ENCODE assay signal across 25 cellular contexts in genomic region chr14:92942136-92942535, GRCh38. TPM values are rescaled to one million over a fixed set of nuclear protein-coding genes. Genes with fewer than 3 reads are reported as not detected.
A peak's percentile ranks its signal among the peaks of the same experiment; 100 is the strongest.
DNase-seq lines count a peak whose midpoint lies in the region; ATAC-seq and TF ChIP-seq lines count a peak whose summit lies in the region.
"Had no signal": no experiment of that assay in that cellular context is flagged by ENCODE, and none has a peak within 500 bp of the region (broad histone marks: within the 10 kb centered on the region; RNA-seq: fewer than 3 reads in every experiment).

No MANE protein-coding gene starts in this region.

- no peak for TF ChIP-seq CTCF in heart right ventricle (IDR thresholded peaks at IDR 0.05)
- TF ChIP-seq CTCF in body of pancreas (IDR thresholded peaks at IDR 0.05) = no peak

- H3K36me3 Mint-ChIP-seq in immature natural killer cell = peaks cover 1 to 14% (median 10%) of the 10 kb centered on the region in 3 donors

- H3K4ac ChIP-seq in neuronal stem cell (ENCODE audit: low read length) = no peak overlapping the region

- H3K27ac ChIP-seq in heart right ventricle = no peak overlapping the region
- peak overlapping the region; percentile 65 for H3K27ac ChIP-seq in angular gyrus (ENCODE audit: low read depth, low read length)
- H3K27ac ChIP-seq in neuronal stem cell (replicated peaks; ENCODE audit: low read length) = no peak overlapping the region
- H3K27ac ChIP-seq in body of pancreas = no peak overlapping the region
- H3K27ac ChIP-seq: BLaER1 had no signal

- H3K4me3 ChIP-seq in heart right ventricle (no peak overlapping the region), neuronal stem cell (ENCODE audit: low read length in 2 of 2) (no peak overlapping the region), body of pancreas (no peak overlapping the region)
- H3K4me3 ChIP-seq: BLaER1 had no signal

- H3K27me3 ChIP-seq in heart right ventricle (no peaks in the 10 kb centered on the region), neuronal stem cell (ENCODE audit: control insufficient read depth in 3 of 3, insufficient read depth in 3 of 3, low read depth in 1 of 3, low read length in 3 of 3) (no peaks in the 10 kb centered on the region), body of pancreas (no peaks in the 10 kb centered on the region)
- H3K27me3 ChIP-seq: BE2C, BLaER1 had no signal

- H3K27me3 Mint-ChIP-seq in immature natural killer cell (ENCODE audit: low read depth in 3 of 3) = peaks cover 0 to 9% (median 1%) of the 10 kb centered on the region in 3 donors
- H3K27me3 Mint-ChIP-seq: CD4-positive, alpha-beta memory T cell; CD4-positive, CD25-positive, alpha-beta regulatory T cell; CD8-positive, alpha-beta memory T cell had no signal

- H4K8ac ChIP-seq in neuronal stem cell (ENCODE audit: low read depth, low read length) = peak overlapping the region; percentile 17

- intact Hi-C loops in Right ventricle myocardium superior (cut with DNase I) = no loop called here
- intact Hi-C loops in heart right ventricle (cut with DNase I) = no loop called here
- intact Hi-C loops in body of pancreas (cut with DNase I) = no loop called here

- H3K9me3 Mint-ChIP-seq in immature natural killer cell = no peaks in the 10 kb centered on the region
- H3K9me3 Mint-ChIP-seq: CD14-positive monocyte; CD4-positive, CD25-positive, alpha-beta regulatory T cell; CD8-positive, alpha-beta memory T cell had no signal

- no peaks in the 10 kb centered on the region for H3K4me1 Mint-ChIP-seq in immature natural killer cell
- H3K4me1 Mint-ChIP-seq: CD14-positive monocyte; CD4-positive, alpha-beta memory T cell had no signal

- no peak overlapping the region for H2BK15ac ChIP-seq in neuronal stem cell (ENCODE audit: low read length)

- DNase-seq in Right ventricle myocardium superior = peak; percentile 29
- no peak for DNase-seq in heart right ventricle
- DNase-seq in neuronal stem cell (ENCODE audit: low spot score) = no peak
- no peak for DNase-seq in EL
- no peak for DNase-seq in immature natural killer cell
- DNase-seq in body of pancreas = no peak
- DNase-seq: 8988T; ACHN; BE2C; C1 segment of cervical spinal cord; CD4-positive, alpha-beta memory T cell; CD4-positive, CD25-positive, alpha-beta regulatory T cell; CD8-positive, alpha-beta memory T cell; COR-L47; DMS 273 treated with DMSO at 0.1 percent for 48 hours; DMS153; DMS53; DMS79; DND-41; GF-D8 had no signal

- no peak overlapping the region for H3K4me2 ChIP-seq in neuronal stem cell (ENCODE audit: insufficient read depth, low read length, poor library complexity, severe bottlenecking)

- no peak overlapping the region for H3K4me3 Mint-ChIP-seq in immature natural killer cell
- H3K4me3 Mint-ChIP-seq: CD14-positive monocyte; CD4-positive, alpha-beta memory T cell; CD4-positive, CD25-positive, alpha-beta regulatory T cell; CD8-positive, alpha-beta memory T cell had no signal

- no peaks in the 10 kb centered on the region for H3K79me1 ChIP-seq in neuronal stem cell (ENCODE audit: low read depth, low read length)

- peak overlapping the region; percentile 48 for H3K18ac ChIP-seq in neuronal stem cell (ENCODE audit: low read length)

- no peak overlapping the region for H3K23ac ChIP-seq in neuronal stem cell (ENCODE audit: low read depth, low read length, poor library complexity)

- H3K4me1 ChIP-seq in heart right ventricle (peaks cover 0 to 15% (median 7%) of the 10 kb centered on the region in 9 donors), neuronal stem cell (ENCODE audit: control insufficient read depth in 2 of 2, insufficient read depth in 1 of 2, low read depth in 1 of 2, low read length in 2 of 2) (no peaks in the 10 kb centered on the region), body of pancreas (peaks cover 7% of the 10 kb centered on the region)

- 94 to 99% methylated on average over 5 of the region's 5 CpGs for WGBS in heart right ventricle, 2 donors
- WGBS in neuronal stem cell (ENCODE audit: extremely low coverage in 2 of 2, insufficient read length in 2 of 2, insufficient replicate concordance in 1 of 2), 2 donors = no CpG with 5 or more reads among the region's 5 CpGs
- WGBS in body of pancreas, 2 donors = 95 to 100% methylated on average over 4 to 5 of the region's 5 CpGs

- H3K9ac ChIP-seq in neuronal stem cell (ENCODE audit: low read depth, low read length, poor library complexity) = no peak overlapping the region
- H3K9ac ChIP-seq: BLaER1 had no signal

- H3K36me3 ChIP-seq in heart right ventricle = peaks cover 0 to 73% (median 0%) of the 10 kb centered on the region in 9 donors
- H3K36me3 ChIP-seq in neuronal stem cell (replicated peaks in 1 of 2; ENCODE audit: control insufficient read depth in 2 of 2, insufficient read depth in 2 of 2, low read length in 2 of 2) = no peaks in the 10 kb centered on the region
- no peaks in the 10 kb centered on the region for H3K36me3 ChIP-seq in body of pancreas (replicated peaks in 1 of 2; ENCODE audit: insufficient read depth in 1 of 2, low read depth in 2 of 2)

- no peak overlapping the region for H2BK120ac ChIP-seq in neuronal stem cell (ENCODE audit: low read depth, low read length)

- no peak overlapping the region for H3K27ac Mint-ChIP-seq in immature natural killer cell
- H3K27ac Mint-ChIP-seq: CD4-positive, alpha-beta memory T cell; CD8-positive, alpha-beta memory T cell had no signal

- no peak overlapping the region for H3K14ac ChIP-seq in neuronal stem cell (ENCODE audit: low read length)

- TF ChIP-seq POLR2A in body of pancreas (IDR thresholded peaks at IDR 0.05) = no peak

- ATAC-seq in Right ventricle myocardium superior (ENCODE audit: poor library complexity) (no peak), heart right ventricle (no peak), body of pancreas (no peak)

- no peak overlapping the region for H2AK5ac ChIP-seq in neuronal stem cell (ENCODE audit: low read depth, low read length)

- H2BK12ac ChIP-seq in neuronal stem cell (ENCODE audit: low read length) = no peak overlapping the region

- no peaks in the 10 kb centered on the region for H3K9me3 ChIP-seq in heart right ventricle
- H3K9me3 ChIP-seq in neuronal stem cell (replicated peaks in 1 of 2; ENCODE audit: control insufficient read depth in 2 of 2, insufficient read depth in 1 of 2, low read depth in 1 of 2, low read length in 2 of 2) = no peaks in the 10 kb centered on the region
- H3K9me3 ChIP-seq in body of pancreas = no peaks in the 10 kb centered on the region
- H3K9me3 ChIP-seq: BE2C, BLaER1 had no signal

- no peak overlapping the region for H2BK5ac ChIP-seq in neuronal stem cell (ENCODE audit: low read length)

- no peak overlapping the region for H2AFZ ChIP-seq in neuronal stem cell (ENCODE audit: low read length)

- H4K91ac ChIP-seq in neuronal stem cell (ENCODE audit: low read depth, low read length, poor library complexity) = no peak overlapping the region

RNA-seq across cellular contexts. Expression of gene CHGA, which starts 19.2 kb away (rescaled TPM):
- total RNA-seq in Right ventricle myocardium superior = not detected
- total RNA-seq in heart right ventricle = not detected
- polyA plus RNA-seq in heart right ventricle = under 1 TPM in 1 of 2 donors, not detected in 1; 0.14 TPM
- polyA plus RNA-seq in neuronal stem cell (2013, experiment 1 of 2) = 0.14 TPM
- 0.14 TPM for polyA plus RNA-seq in neuronal stem cell (2013, experiment 2 of 2)
- polyA plus RNA-seq in immature natural killer cell = under 1 TPM in 1 of 3 donors, not detected in 2; 0.63 TPM
- 10 to 100 TPM; 69.5 to 80.1 TPM for total RNA-seq in body of pancreas
- total RNA-seq: CD4-positive, alpha-beta memory T cell; CD4-positive, CD25-positive, alpha-beta regulatory T cell; CD8-positive, alpha-beta memory T cell; Daoy had no signal
- polyA plus RNA-seq: AG04450; CD14-positive monocyte; CD4-positive, alpha-beta memory T cell; CD8-positive, alpha-beta memory T cell had no signal

Comparison
In these comparisons a context has a peak if more than half of its experiments do, and no peak if none do; other contexts are left out.
1. RNA of gene CHGA, which starts 19.2 kb away (total RNA-seq): 69.5 to 80.1 TPM in body of pancreas; not detected in Right ventricle myocardium superior (single experiment) and not detected in heart right ventricle; every median in the first group is over 10 times any median in the second.